Comparison of ENCODE assay signal across 11 cellular contexts in the genomic region with DNA sequence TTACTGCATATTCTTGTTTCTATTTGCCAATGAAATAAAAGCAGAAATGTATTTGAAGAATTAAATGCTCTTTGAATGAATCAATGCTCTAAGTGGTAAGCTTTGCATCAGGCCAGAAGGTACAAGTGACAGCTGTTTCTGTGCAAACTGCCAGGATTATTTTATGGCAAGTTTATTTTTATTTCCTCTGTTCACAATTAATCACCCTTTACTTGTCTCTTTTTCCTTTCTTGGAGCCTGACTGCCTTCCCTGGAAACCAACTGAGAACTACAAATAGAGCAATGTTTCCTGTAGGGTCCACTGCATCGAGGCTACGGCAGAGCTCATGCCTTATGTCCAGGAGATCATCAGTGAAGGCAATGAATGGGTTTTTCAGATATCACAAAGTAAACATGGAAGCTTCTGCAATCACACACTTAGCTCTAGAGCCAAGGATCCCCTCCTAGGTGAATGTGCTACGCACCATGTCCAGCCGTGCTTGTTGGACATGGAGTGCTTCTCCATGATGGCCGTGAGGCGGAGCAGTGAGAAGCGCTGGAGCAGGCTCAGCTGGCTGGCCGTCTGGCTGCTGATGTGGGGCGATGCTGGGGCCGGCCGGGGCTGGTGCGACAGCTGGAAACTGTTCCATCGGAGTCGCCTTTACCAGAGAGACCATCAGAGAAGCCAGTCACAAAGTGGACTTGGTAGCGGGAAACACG.
DNase-seq lines count a peak whose midpoint lies in the region; ATAC-seq and TF ChIP-seq lines count a peak whose summit lies in the region.
"Had no signal": no experiment of that assay in that cellular context is flagged by ENCODE, and none has a peak within 500 bp of the region (broad histone marks: within the 10 kb centered on the region; RNA-seq: fewer than 3 reads in every experiment).

No MANE protein-coding gene starts in this region.

- no peak overlapping the region for H3K4me3 Mint-ChIP-seq in progenitor cell of endocrine pancreas (ENCODE audit: low read depth)
- H3K4me3 Mint-ChIP-seq: activated T-helper 1 cell treated with anti-CD3 and anti-CD28 coated beads, Interleukin-12 subunit alpha, Interleukin-12 subunit beta, Interleukin-2, Interleukin-4 antibody, amounts not matched to agents 30 ng/mL and 10 ng/mL and 1 ng/mL, durations not matched to agents 14 hours and 24 hours and 36 hours had no signal

- peaks cover 9% of the 10 kb centered on the region for H3K27me3 Mint-ChIP-seq in progenitor cell of endocrine pancreas

- peaks cover 39% of the 10 kb centered on the region for H3K4me1 ChIP-seq in adipocyte (ENCODE audit: control insufficient read depth, insufficient read depth, low read length)
- H3K4me1 ChIP-seq in cardiac muscle cell (ENCODE audit: low read depth), result peaks cover 17% of the 10 kb centered on the region
- peaks cover 37% of the 10 kb centered on the region for H3K4me1 ChIP-seq in testis

- H3K27ac Mint-ChIP-seq in progenitor cell of endocrine pancreas, result peak overlapping the region; percentile 56
- H3K27ac Mint-ChIP-seq: activated T-helper 1 cell treated with anti-CD3 and anti-CD28 coated beads, Interleukin-12 subunit alpha, Interleukin-12 subunit beta, Interleukin-2, Interleukin-4 antibody, amounts not matched to agents 30 ng/mL and 10 ng/mL and 1 ng/mL, durations not matched to agents 14 hours and 24 hours and 36 hours had no signal

- intact Hi-C loops in testis (cut with DNase I; ENCODE audit: low total_unique reads), result no loop called here

- peaks cover 34% of the 10 kb centered on the region for H3K36me3 ChIP-seq in adipocyte (ENCODE audit: control insufficient read depth, insufficient read depth, low read length, severe bottlenecking)
- no peaks in the 10 kb centered on the region for H3K36me3 ChIP-seq in cardiac muscle cell
- no peaks in the 10 kb centered on the region for H3K36me3 ChIP-seq in testis (ENCODE audit: low read depth, missing control alignments)

- no peak for ATAC-seq in HG03432 (IDR thresholded peaks at IDR 0.05; ENCODE audit: unreplicated experiment)

- no peak for DNase-seq in AG04450 (ENCODE audit: low read depth, low spot score)
- peak; percentile 29 for DNase-seq in adipocyte (ENCODE audit: low read depth)
- DNase-seq in cardiac muscle cell (ENCODE audit: low read depth in 1 of 2, low spot score in 1 of 2), result peak in 1 of 2 donors; percentile 55
- no peak for DNase-seq in progenitor cell of endocrine pancreas (ENCODE audit: low spot score, unreplicated experiment)
- DNase-seq in testis, result no peak
- no peak for DNase-seq in activated CD8-positive, alpha-beta memory T cell treated with anti-CD3 and anti-CD28 coated beads, Interleukin-2, amount 50 U/mL, for 48 hours
- DNase-seq in NCI-H1417 treated with DMSO at 0.1 percent for 48 hours (lab: John Stamatoyannopoulos, UW), result no peak
- DNase-seq: NCI-H1105 had no signal

- H3K36me3 Mint-ChIP-seq in progenitor cell of endocrine pancreas (ENCODE audit: insufficient read depth), result peaks cover 9% of the 10 kb centered on the region

- H3K9me3 ChIP-seq in AG04450 (ENCODE audit: control insufficient read depth, insufficient read depth, low read length) (no peaks in the 10 kb centered on the region), adipocyte (ENCODE audit: control insufficient read depth, low read length) (no peaks in the 10 kb centered on the region), cardiac muscle cell (ENCODE audit: low read depth) (no peaks in the 10 kb centered on the region), testis (no peaks in the 10 kb centered on the region)

- peaks cover 11% of the 10 kb centered on the region for H3K4me1 Mint-ChIP-seq in progenitor cell of endocrine pancreas (ENCODE audit: low read depth)

- TF ChIP-seq POLR2A in testis (IDR thresholded peaks at IDR 0.05), result no peak

- TF ChIP-seq CTCF in AG04450 (IDR thresholded peaks at IDR 0.05; ENCODE audit: low read depth, low read length), result peak; percentile 32; the same call in 1 of the 2 replicates
- TF ChIP-seq CTCF in cardiac muscle cell (IDR thresholded peaks at IDR 0.05; ENCODE audit: low read depth, low read length), result peak; percentile 44
- no peak for TF ChIP-seq CTCF in progenitor cell of endocrine pancreas (IDR thresholded peaks at IDR 0.05; ENCODE audit: unreplicated experiment)
- TF ChIP-seq CTCF in testis (IDR thresholded peaks at IDR 0.05), result peak in 1 of 3 experiments; percentile 1

- peak overlapping the region; percentile 65 for H3K9ac ChIP-seq in adipocyte (ENCODE audit: low read length)

- H3K4me3 ChIP-seq in AG04450 (ENCODE audit: low read depth, low read length) (no peak overlapping the region), adipocyte (ENCODE audit: low read length) (peak overlapping the region; percentile 48), cardiac muscle cell (no peak overlapping the region), testis (no peak overlapping the region)

- CTCF ChIA-PET in AG04450 (lab: Charles Lee), result interaction anchor here (0.8 to 1.5 kb wide), 2 partner anchors 361 to 416 kb away, joined by 3 to 4 read pairs; no protein-coding TSS in a partner anchor

- POLR2A ChIA-PET in AG04450 (lab: Yijun Ruan, JAX), result interaction anchor here (0.6 to 1.6 kb wide), 3 partner anchors 15 to 65 kb away, joined by 3 to 5 read pairs (median 4); no protein-coding TSS in a partner anchor

- 73 to 75% methylated on average over 16 of the region's 16 CpGs for WGBS in testis, 2 donors

- H3K27ac ChIP-seq in AG04450 (ENCODE audit: low read depth, low read length) (peak overlapping the region; percentile 75), cardiac muscle cell (no peak overlapping the region), testis (peak overlapping the region in 1 of 2 donors; percentile 66)
- H3K27ac ChIP-seq: HL-60 had no signal

- no peaks in the 10 kb centered on the region for H3K27me3 ChIP-seq in AG04450 (ENCODE audit: control insufficient read depth, insufficient read depth, low read length)
- H3K27me3 ChIP-seq in adipocyte (replicated peaks; ENCODE audit: control insufficient read depth, insufficient read depth, low read length), result no peaks in the 10 kb centered on the region
- no peaks in the 10 kb centered on the region for H3K27me3 ChIP-seq in cardiac muscle cell
- H3K27me3 ChIP-seq in testis, result no peaks in the 10 kb centered on the region

- H3K9me3 Mint-ChIP-seq in progenitor cell of endocrine pancreas (ENCODE audit: low read depth), result no peaks in the 10 kb centered on the region
